8 cellular contexts compared by ENCODE assay signal in genomic region chr2:216110620-216111019, GRCh38. TPM values are rescaled to one million over a fixed set of nuclear protein-coding genes. Genes with fewer than 3 reads are reported as not detected.
DNase-seq lines count a peak whose midpoint lies in the region; ATAC-seq and TF ChIP-seq lines count a peak whose summit lies in the region.

No MANE protein-coding gene starts in this region.

- ATAC-seq in activated B cell treated with CpG ODN at 0.5 μM for 24 hours (ENCODE audit: low read depth) (no peak), GM19452 (IDR thresholded peaks at IDR 0.05; ENCODE audit: unreplicated experiment) (no peak), GM21526 (IDR thresholded peaks at IDR 0.05; ENCODE audit: low FRiP score, unreplicated experiment) (no peak)
- no peak for ATAC-seq in stimulated activated memory B cell treated with anti-CD40 and anti-IgM and Interleukin-4, amounts not matched to agents 10 μg/mL and 1 μg/mL and 100 μg/mL, for 72 hours

- POLR2A ChIA-PET in activated B cell treated with CpG ODN at 0.5 μM for 24 hours (lab: Charles Lee), result interaction anchor here (2.2 to 3.5 kb wide), 4 partner anchors 27 to 388 kb away, joined by 6 to 15 read pairs (median 14); partner anchors contain the start of genes PECR, RPL37A, SMARCAL1 and TMEM169

- CTCF ChIA-PET in activated B cell treated with CpG ODN at 0.5 μM for 24 hours (lab: Charles Lee), result interaction anchor here (0.7 to 2.9 kb wide), 5 partner anchors 27 to 159 kb away, joined by 3 to 18 read pairs (median 3); partner anchors contain the start of genes PECR and TMEM169

- intact Hi-C loops in activated B cell treated with CpG ODN at 0.5 μM for 24 hours (cut with micrococcal nuclease), result loop anchor here (1.0 kb wide), 3 partner anchors 76 to 557 kb away; no protein-coding TSS in a partner anchor

- no peak for DNase-seq in T-helper 2 cell treated with Interferon-gamma antibody and Interleukin-4, amounts not matched to agents 5 μg/mL and 100 μg/mL, for 36 hours (ENCODE audit: low spot score)
- DNase-seq in T-helper 2 cell, result no peak
- DNase-seq in activated B cell treated with CpG ODN at 0.5 μM for 24 hours, result no peak
- DNase-seq in glutamatergic neuron, result no peak
- DNase-seq in mesenteric fat pad (ENCODE audit: low spot score), result no peak

- H3K4me1 Mint-ChIP-seq in T-helper 2 cell treated with Interferon-gamma antibody and Interleukin-4, amounts not matched to agents 5 μg/mL and 100 μg/mL, for 36 hours (ENCODE audit: low read depth), result peaks cover 57% of the 10 kb centered on the region
- H3K4me1 Mint-ChIP-seq in activated B cell treated with CpG ODN at 0.5 μM for 24 hours, result peaks cover 71% of the 10 kb centered on the region
- peaks cover 53% of the 10 kb centered on the region for H3K4me1 Mint-ChIP-seq in glutamatergic neuron (ENCODE audit: low read depth, unreplicated experiment)
- peaks cover 43% of the 10 kb centered on the region for H3K4me1 Mint-ChIP-seq in stimulated activated memory B cell treated with anti-CD40 and anti-IgM and Interleukin-4, amounts not matched to agents 10 μg/mL and 1 μg/mL and 100 μg/mL, for 72 hours

- peaks cover 56% of the 10 kb centered on the region for H3K36me3 Mint-ChIP-seq in T-helper 2 cell treated with Interferon-gamma antibody and Interleukin-4, amounts not matched to agents 5 μg/mL and 100 μg/mL, for 36 hours (ENCODE audit: low read depth)
- H3K36me3 Mint-ChIP-seq in activated B cell treated with CpG ODN at 0.5 μM for 24 hours (ENCODE audit: low read depth) (peaks cover 61% of the 10 kb centered on the region), glutamatergic neuron (ENCODE audit: unreplicated experiment) (no peaks in the 10 kb centered on the region)
- peaks cover 47% of the 10 kb centered on the region for H3K36me3 Mint-ChIP-seq in stimulated activated memory B cell treated with anti-CD40 and anti-IgM and Interleukin-4, amounts not matched to agents 10 μg/mL and 1 μg/mL and 100 μg/mL, for 72 hours

- H3K4me3 Mint-ChIP-seq in T-helper 2 cell treated with Interferon-gamma antibody and Interleukin-4, amounts not matched to agents 5 μg/mL and 100 μg/mL, for 36 hours, result peak overlapping the region; percentile 100
- H3K4me3 Mint-ChIP-seq in activated B cell treated with CpG ODN at 0.5 μM for 24 hours (peak overlapping the region; percentile 99), glutamatergic neuron (ENCODE audit: unreplicated experiment) (peak overlapping the region; percentile 99)
- H3K4me3 Mint-ChIP-seq in stimulated activated memory B cell treated with anti-CD40 and anti-IgM and Interleukin-4, amounts not matched to agents 10 μg/mL and 1 μg/mL and 100 μg/mL, for 72 hours, result peak overlapping the region; percentile 99

- peak overlapping the region; percentile 98 for H3K27ac Mint-ChIP-seq in T-helper 2 cell treated with Interferon-gamma antibody and Interleukin-4, amounts not matched to agents 5 μg/mL and 100 μg/mL, for 36 hours
- H3K27ac Mint-ChIP-seq in activated B cell treated with CpG ODN at 0.5 μM for 24 hours (peak overlapping the region; percentile 99), glutamatergic neuron (ENCODE audit: unreplicated experiment) (peak overlapping the region; percentile 99)
- peak overlapping the region; percentile 97 for H3K27ac Mint-ChIP-seq in stimulated activated memory B cell treated with anti-CD40 and anti-IgM and Interleukin-4, amounts not matched to agents 10 μg/mL and 1 μg/mL and 100 μg/mL, for 72 hours

- TF ChIP-seq CTCF in activated B cell treated with CpG ODN at 0.5 μM for 24 hours (IDR thresholded peaks at IDR 0.05) (no peak), glutamatergic neuron (IDR thresholded peaks at IDR 0.05; ENCODE audit: partially characterized antibody, unreplicated experiment) (peak; percentile 3)

- no peaks in the 10 kb centered on the region for H3K9me3 Mint-ChIP-seq in T-helper 2 cell treated with Interferon-gamma antibody and Interleukin-4, amounts not matched to agents 5 μg/mL and 100 μg/mL, for 36 hours
- H3K9me3 Mint-ChIP-seq in activated B cell treated with CpG ODN at 0.5 μM for 24 hours (no peaks in the 10 kb centered on the region), glutamatergic neuron (ENCODE audit: unreplicated experiment) (peaks cover 21% of the 10 kb centered on the region)
- no peaks in the 10 kb centered on the region for H3K9me3 Mint-ChIP-seq in stimulated activated memory B cell treated with anti-CD40 and anti-IgM and Interleukin-4, amounts not matched to agents 10 μg/mL and 1 μg/mL and 100 μg/mL, for 72 hours

- H3K27me3 Mint-ChIP-seq in T-helper 2 cell treated with Interferon-gamma antibody and Interleukin-4, amounts not matched to agents 5 μg/mL and 100 μg/mL, for 36 hours (ENCODE audit: low read depth), result peaks cover 2% of the 10 kb centered on the region
- H3K27me3 Mint-ChIP-seq in activated B cell treated with CpG ODN at 0.5 μM for 24 hours (no peaks in the 10 kb centered on the region), glutamatergic neuron (ENCODE audit: unreplicated experiment) (peaks cover 17% of the 10 kb centered on the region)
- H3K27me3 Mint-ChIP-seq in stimulated activated memory B cell treated with anti-CD40 and anti-IgM and Interleukin-4, amounts not matched to agents 10 μg/mL and 1 μg/mL and 100 μg/mL, for 72 hours, result no peaks in the 10 kb centered on the region

RNA-seq across cellular contexts. Expression of gene XRCC5, which starts 1.5 kb away (rescaled TPM):
- total RNA-seq in activated B cell treated with CpG ODN at 0.5 μM for 24 hours (303 and 311 TPM in 2 replicates), glutamatergic neuron (ENCODE audit: unreplicated experiment) (254 TPM), mesenteric fat pad (213 TPM)

RNA-seq across cellular contexts. Expression of gene TMEM169, which starts 28.9 kb away (rescaled TPM):
- total RNA-seq in activated B cell treated with CpG ODN at 0.5 μM for 24 hours, result 0.40 and 0.69 TPM in 2 replicates
- 166 TPM for total RNA-seq in glutamatergic neuron (ENCODE audit: unreplicated experiment)
- total RNA-seq in mesenteric fat pad, result 0.45 TPM

RNA-seq across cellular contexts. Expression of gene PECR, which starts 29.0 kb away (rescaled TPM):
- 6.1 and 10.0 TPM in 2 replicates for total RNA-seq in activated B cell treated with CpG ODN at 0.5 μM for 24 hours
- total RNA-seq in glutamatergic neuron (ENCODE audit: unreplicated experiment), result 33.0 TPM
- total RNA-seq in mesenteric fat pad, result 32.4 TPM

Comparison
In these comparisons a context has a peak if more than half of its experiments do, and no peak if none do; other contexts are left out.
1. RNA of gene TMEM169, which starts 28.9 kb away (total RNA-seq): 166 TPM in glutamatergic neuron (single experiment); 0.45 TPM in mesenteric fat pad (single experiment) and 0.40 to 0.69 TPM in activated B cell treated with CpG ODN at 0.5 μM for 24 hours; every median in the first group is over 10 times any median in the second.
2. Peak in every context shown above with its lines, with median percentiles within 50 percentile points of each other: H3K27ac Mint-ChIP-seq and H3K4me3 Mint-ChIP-seq.